2 cellular contexts compared by ENCODE assay signal in the genomic region with DNA sequence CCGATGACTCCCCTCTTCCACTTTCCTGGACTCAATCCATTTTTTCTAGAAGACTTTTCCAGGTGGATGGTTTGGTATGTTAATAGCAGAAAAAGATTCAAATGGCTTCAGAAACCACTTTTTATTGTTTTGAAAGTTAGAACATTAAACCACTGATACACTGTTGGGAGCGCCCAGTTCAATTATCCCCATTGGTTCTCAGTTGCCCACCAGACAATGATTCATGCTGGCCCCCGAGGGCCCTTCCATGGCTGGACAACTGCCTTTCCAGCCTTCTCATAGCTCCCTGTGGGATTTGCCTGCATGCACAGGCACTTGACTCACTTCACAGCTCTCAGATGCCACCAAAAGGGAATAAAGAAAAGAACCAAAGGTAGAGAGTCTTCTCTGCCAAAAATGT.
A peak's percentile ranks its signal among the peaks of the same experiment; 100 is the strongest.
TF ChIP-seq lines count a peak whose summit lies in the region.

No MANE protein-coding gene starts in this region.

TF ChIP-seq in Ishikawa, 13 proteins besides CTCF, POLR2A, EP300 and RAD21 (continued from another document):
- TF ChIP-seq, protein P1, sequence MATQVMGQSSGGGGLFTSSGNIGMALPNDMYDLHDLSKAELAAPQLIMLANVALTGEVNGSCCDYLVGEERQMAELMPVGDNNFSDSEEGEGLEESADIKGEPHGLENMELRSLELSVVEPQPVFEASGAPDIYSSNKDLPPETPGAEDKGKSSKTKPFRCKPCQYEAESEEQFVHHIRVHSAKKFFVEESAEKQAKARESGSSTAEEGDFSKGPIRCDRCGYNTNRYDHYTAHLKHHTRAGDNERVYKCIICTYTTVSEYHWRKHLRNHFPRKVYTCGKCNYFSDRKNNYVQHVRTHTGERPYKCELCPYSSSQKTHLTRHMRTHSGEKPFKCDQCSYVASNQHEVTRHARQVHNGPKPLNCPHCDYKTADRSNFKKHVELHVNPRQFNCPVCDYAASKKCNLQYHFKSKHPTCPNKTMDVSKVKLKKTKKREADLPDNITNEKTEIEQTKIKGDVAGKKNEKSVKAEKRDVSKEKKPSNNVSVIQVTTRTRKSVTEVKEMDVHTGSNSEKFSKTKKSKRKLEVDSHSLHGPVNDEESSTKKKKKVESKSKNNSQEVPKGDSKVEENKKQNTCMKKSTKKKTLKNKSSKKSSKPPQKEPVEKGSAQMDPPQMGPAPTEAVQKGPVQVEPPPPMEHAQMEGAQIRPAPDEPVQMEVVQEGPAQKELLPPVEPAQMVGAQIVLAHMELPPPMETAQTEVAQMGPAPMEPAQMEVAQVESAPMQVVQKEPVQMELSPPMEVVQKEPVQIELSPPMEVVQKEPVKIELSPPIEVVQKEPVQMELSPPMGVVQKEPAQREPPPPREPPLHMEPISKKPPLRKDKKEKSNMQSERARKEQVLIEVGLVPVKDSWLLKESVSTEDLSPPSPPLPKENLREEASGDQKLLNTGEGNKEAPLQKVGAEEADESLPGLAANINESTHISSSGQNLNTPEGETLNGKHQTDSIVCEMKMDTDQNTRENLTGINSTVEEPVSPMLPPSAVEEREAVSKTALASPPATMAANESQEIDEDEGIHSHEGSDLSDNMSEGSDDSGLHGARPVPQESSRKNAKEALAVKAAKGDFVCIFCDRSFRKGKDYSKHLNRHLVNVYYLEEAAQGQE (IDR thresholded peaks at IDR 0.05; ENCODE audit: low read depth), result no peak
- 0 out of 2 replicates have a peak, but pooled peaks have one; percentile 44 for TF ChIP-seq TCF12 (IDR thresholded peaks at IDR 0.05; ENCODE audit: low read depth)
- TF ChIP-seq, protein P2, sequence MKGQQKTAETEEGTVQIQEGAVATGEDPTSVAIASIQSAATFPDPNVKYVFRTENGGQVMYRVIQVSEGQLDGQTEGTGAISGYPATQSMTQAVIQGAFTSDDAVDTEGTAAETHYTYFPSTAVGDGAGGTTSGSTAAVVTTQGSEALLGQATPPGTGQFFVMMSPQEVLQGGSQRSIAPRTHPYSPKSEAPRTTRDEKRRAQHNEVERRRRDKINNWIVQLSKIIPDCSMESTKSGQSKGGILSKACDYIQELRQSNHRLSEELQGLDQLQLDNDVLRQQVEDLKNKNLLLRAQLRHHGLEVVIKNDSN (IDR thresholded peaks at IDR 0.05), result no peak
- TF ChIP-seq EGR1 (IDR thresholded peaks at IDR 0.05), result no peak
- TF ChIP-seq NFIC (IDR thresholded peaks at IDR 0.05), result peak; percentile 66
- TF ChIP-seq TEAD4 (IDR thresholded peaks at IDR 0.05), result peak; percentile 14; the same call in 1 of the 2 replicates

TF ChIP-seq in WTC11, 78 proteins besides CTCF, POLR2A, EP300 and RAD21 (continued from another document):
- TF ChIP-seq, protein P3, sequence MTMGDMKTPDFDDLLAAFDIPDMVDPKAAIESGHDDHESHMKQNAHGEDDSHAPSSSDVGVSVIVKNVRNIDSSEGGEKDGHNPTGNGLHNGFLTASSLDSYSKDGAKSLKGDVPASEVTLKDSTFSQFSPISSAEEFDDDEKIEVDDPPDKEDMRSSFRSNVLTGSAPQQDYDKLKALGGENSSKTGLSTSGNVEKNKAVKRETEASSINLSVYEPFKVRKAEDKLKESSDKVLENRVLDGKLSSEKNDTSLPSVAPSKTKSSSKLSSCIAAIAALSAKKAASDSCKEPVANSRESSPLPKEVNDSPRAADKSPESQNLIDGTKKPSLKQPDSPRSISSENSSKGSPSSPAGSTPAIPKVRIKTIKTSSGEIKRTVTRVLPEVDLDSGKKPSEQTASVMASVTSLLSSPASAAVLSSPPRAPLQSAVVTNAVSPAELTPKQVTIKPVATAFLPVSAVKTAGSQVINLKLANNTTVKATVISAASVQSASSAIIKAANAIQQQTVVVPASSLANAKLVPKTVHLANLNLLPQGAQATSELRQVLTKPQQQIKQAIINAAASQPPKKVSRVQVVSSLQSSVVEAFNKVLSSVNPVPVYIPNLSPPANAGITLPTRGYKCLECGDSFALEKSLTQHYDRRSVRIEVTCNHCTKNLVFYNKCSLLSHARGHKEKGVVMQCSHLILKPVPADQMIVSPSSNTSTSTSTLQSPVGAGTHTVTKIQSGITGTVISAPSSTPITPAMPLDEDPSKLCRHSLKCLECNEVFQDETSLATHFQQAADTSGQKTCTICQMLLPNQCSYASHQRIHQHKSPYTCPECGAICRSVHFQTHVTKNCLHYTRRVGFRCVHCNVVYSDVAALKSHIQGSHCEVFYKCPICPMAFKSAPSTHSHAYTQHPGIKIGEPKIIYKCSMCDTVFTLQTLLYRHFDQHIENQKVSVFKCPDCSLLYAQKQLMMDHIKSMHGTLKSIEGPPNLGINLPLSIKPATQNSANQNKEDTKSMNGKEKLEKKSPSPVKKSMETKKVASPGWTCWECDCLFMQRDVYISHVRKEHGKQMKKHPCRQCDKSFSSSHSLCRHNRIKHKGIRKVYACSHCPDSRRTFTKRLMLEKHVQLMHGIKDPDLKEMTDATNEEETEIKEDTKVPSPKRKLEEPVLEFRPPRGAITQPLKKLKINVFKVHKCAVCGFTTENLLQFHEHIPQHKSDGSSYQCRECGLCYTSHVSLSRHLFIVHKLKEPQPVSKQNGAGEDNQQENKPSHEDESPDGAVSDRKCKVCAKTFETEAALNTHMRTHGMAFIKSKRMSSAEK (CRISPR knock-in tag; IDR thresholded peaks at IDR 0.05; ENCODE audit: borderline replicate concordance), result no peak
- TF ChIP-seq, protein P4, sequence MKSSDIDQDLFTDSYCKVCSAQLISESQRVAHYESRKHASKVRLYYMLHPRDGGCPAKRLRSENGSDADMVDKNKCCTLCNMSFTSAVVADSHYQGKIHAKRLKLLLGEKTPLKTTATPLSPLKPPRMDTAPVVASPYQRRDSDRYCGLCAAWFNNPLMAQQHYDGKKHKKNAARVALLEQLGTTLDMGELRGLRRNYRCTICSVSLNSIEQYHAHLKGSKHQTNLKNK (CRISPR knock-in tag; IDR thresholded peaks at IDR 0.05), result no peak
- no peak for TF ChIP-seq RELA (CRISPR knock-in tag; IDR thresholded peaks at IDR 0.05; ENCODE audit: borderline replicate concordance)
- TF ChIP-seq TEAD1 (CRISPR knock-in tag; IDR thresholded peaks at IDR 0.05), result no peak
- TF ChIP-seq SMAD3 (CRISPR knock-in tag; IDR thresholded peaks at IDR 0.05; ENCODE audit: borderline replicate concordance), result no peak
- TF ChIP-seq ZNF396 (CRISPR knock-in tag; IDR thresholded peaks at IDR 0.05; ENCODE audit: borderline replicate concordance), result no peak
- TF ChIP-seq, protein P5, sequence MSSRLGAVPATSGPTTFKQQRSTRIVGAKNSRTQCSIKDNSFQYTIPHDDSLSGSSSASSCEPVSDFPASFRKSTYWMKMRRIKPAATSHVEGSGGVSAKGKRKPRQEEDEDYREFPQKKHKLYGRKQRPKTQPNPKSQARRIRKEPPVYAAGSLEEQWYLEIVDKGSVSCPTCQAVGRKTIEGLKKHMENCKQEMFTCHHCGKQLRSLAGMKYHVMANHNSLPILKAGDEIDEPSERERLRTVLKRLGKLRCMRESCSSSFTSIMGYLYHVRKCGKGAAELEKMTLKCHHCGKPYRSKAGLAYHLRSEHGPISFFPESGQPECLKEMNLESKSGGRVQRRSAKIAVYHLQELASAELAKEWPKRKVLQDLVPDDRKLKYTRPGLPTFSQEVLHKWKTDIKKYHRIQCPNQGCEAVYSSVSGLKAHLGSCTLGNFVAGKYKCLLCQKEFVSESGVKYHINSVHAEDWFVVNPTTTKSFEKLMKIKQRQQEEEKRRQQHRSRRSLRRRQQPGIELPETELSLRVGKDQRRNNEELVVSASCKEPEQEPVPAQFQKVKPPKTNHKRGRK (CRISPR knock-in tag; IDR thresholded peaks at IDR 0.05; ENCODE audit: borderline replicate concordance), result no peak
- no peak for TF ChIP-seq CBFB (CRISPR knock-in tag; IDR thresholded peaks at IDR 0.05; ENCODE audit: low read depth)
- TF ChIP-seq, protein P6, sequence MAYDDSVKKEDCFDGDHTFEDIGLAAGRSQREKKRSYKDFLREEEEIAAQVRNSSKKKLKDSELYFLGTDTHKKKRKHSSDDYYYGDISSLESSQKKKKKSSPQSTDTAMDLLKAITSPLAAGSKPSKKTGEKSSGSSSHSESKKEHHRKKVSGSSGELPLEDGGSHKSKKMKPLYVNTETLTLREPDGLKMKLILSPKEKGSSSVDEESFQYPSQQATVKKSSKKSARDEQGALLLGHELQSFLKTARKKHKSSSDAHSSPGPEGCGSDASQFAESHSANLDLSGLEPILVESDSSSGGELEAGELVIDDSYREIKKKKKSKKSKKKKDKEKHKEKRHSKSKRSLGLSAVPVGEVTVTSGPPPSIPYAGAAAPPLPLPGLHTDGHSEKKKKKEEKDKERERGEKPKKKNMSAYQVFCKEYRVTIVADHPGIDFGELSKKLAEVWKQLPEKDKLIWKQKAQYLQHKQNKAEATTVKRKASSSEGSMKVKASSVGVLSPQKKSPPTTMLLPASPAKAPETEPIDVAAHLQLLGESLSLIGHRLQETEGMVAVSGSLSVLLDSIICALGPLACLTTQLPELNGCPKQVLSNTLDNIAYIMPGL (CRISPR knock-in tag; IDR thresholded peaks at IDR 0.05), result no peak
- no peak for TF ChIP-seq ZNF671 (CRISPR knock-in tag; IDR thresholded peaks at IDR 0.05)
- no peak for TF ChIP-seq ZNF317 (CRISPR knock-in tag; IDR thresholded peaks at IDR 0.05; ENCODE audit: borderline replicate concordance, low read depth)
- TF ChIP-seq ZNF121 (CRISPR knock-in tag; IDR thresholded peaks at IDR 0.05), result no peak
